In genomic region chr17:81863833-81864768, GRCh38 we compare ENCODE assay signal across 13 cellular contexts. TPM values are rescaled to one million over a fixed set of nuclear protein-coding genes. Genes with fewer than 3 reads are reported as not detected.
DNase-seq lines count a peak whose midpoint lies in the region; ATAC-seq, FAIRE-seq and TF ChIP-seq lines count a peak whose summit lies in the region.
"Had no signal": no experiment of that assay in that cellular context is flagged by ENCODE, and none has a peak within 500 bp of the region (broad histone marks: within the 10 kb centered on the region; RNA-seq: fewer than 3 reads in every experiment).

No MANE protein-coding gene starts in this region.

- peak overlapping the region; percentile 34 for H3K27ac Mint-ChIP-seq in activated T-helper 1 cell treated with anti-CD3 and anti-CD28 coated beads, Interleukin-12 subunit alpha, Interleukin-12 subunit beta, Interleukin-2, Interleukin-4 antibody, amounts not matched to agents 30 ng/mL and 10 ng/mL and 1 ng/mL, durations not matched to agents 14 hours and 24 hours and 36 hours

- H3K14ac ChIP-seq in mesenchymal stem cell (ENCODE audit: low read length in 2 of 2) = no peak overlapping the region

- H4K91ac ChIP-seq in mesenchymal stem cell (ENCODE audit: low read length) = no peak overlapping the region

- no peak overlapping the region for H2BK5ac ChIP-seq in mesenchymal stem cell (ENCODE audit: low read depth, low read length, poor library complexity, severe bottlenecking)

- no peak overlapping the region for H4K8ac ChIP-seq in mesenchymal stem cell (ENCODE audit: low read length)

- H3K9ac ChIP-seq in GM23248 = peak overlapping the region; percentile 11; the same call in 1 of the 2 replicates
- peak overlapping the region; percentile 32 for H3K9ac ChIP-seq in mesenchymal stem cell (ENCODE audit: low read length)

- H2BK15ac ChIP-seq in mesenchymal stem cell (ENCODE audit: low read depth, poor library complexity, severe bottlenecking) = peak overlapping the region; percentile 52

- TF ChIP-seq CTCF in uterus (IDR thresholded peaks at IDR 0.05) = no peak

- H3K27me3 Mint-ChIP-seq in activated T-helper 1 cell treated with anti-CD3 and anti-CD28 coated beads, Interleukin-12 subunit alpha, Interleukin-12 subunit beta, Interleukin-2, Interleukin-4 antibody, amounts not matched to agents 30 ng/mL and 10 ng/mL and 1 ng/mL, durations not matched to agents 14 hours and 24 hours and 36 hours (ENCODE audit: insufficient read depth) = peaks cover 3% of the 10 kb centered on the region

- H3K79me1 ChIP-seq in mesenchymal stem cell (replicated peaks; ENCODE audit: low read length, poor library complexity, severe bottlenecking) = peaks cover 10% of the 10 kb centered on the region

- H3K4me2 ChIP-seq in GM23248 (ENCODE audit: unreplicated experiment) (no peak overlapping the region), mesenchymal stem cell (ENCODE audit: low read length, poor library complexity, severe bottlenecking) (no peak overlapping the region)

- H3K4me3 Mint-ChIP-seq in activated T-helper 1 cell treated with anti-CD3 and anti-CD28 coated beads, Interleukin-12 subunit alpha, Interleukin-12 subunit beta, Interleukin-2, Interleukin-4 antibody, amounts not matched to agents 30 ng/mL and 10 ng/mL and 1 ng/mL, durations not matched to agents 14 hours and 24 hours and 36 hours = peak overlapping the region; percentile 89

- H4K20me1 ChIP-seq in GM23248 (ENCODE audit: insufficient read depth) = no peaks in the 10 kb centered on the region

- H3K4me1 ChIP-seq in ACC112 (ENCODE audit: control insufficient read depth, insufficient read depth, low read length, unreplicated experiment) (peaks cover 33% of the 10 kb centered on the region), GM23248 (ENCODE audit: insufficient read depth) (peaks cover 21% of the 10 kb centered on the region), mesenchymal stem cell (ENCODE audit: control insufficient read depth, insufficient read depth, low read depth, low read length) (peaks cover 56% of the 10 kb centered on the region), uterus (peaks cover 7 to 23% of the 10 kb centered on the region in 2 donors)

- FAIRE-seq in GM19239 (lab: Jason Lieb, UNC) = no peak

- H2AFZ ChIP-seq in ACC112 (ENCODE audit: low read length, unreplicated experiment) (no peak overlapping the region), GM23248 (no peak overlapping the region), mesenchymal stem cell (ENCODE audit: low read depth, low read length) (no peak overlapping the region)

- H3K18ac ChIP-seq in mesenchymal stem cell (ENCODE audit: low read depth in 1 of 2, low read length in 2 of 2) = no peak overlapping the region

- no peak for ATAC-seq in HG02885 (IDR thresholded peaks at IDR 0.05; ENCODE audit: poor library complexity, unreplicated experiment)

- H3K27ac ChIP-seq in ACC112 (ENCODE audit: low read depth, low read length) (peak overlapping the region; percentile 48; the same call in 1 of the 2 replicates), GM23248 (peak overlapping the region; percentile 96), mesenchymal stem cell (ENCODE audit: low read length, poor library complexity, severe bottlenecking) (no peak overlapping the region), uterus (no peak overlapping the region)

- no peak overlapping the region for H2BK120ac ChIP-seq in mesenchymal stem cell (ENCODE audit: low read depth, low read length)

- no peak for TF ChIP-seq POLR2A in uterus (IDR thresholded peaks at IDR 0.05)

- peaks cover 23% of the 10 kb centered on the region for H3K4me1 Mint-ChIP-seq in activated T-helper 1 cell treated with anti-CD3 and anti-CD28 coated beads, Interleukin-12 subunit alpha, Interleukin-12 subunit beta, Interleukin-2, Interleukin-4 antibody, amounts not matched to agents 30 ng/mL and 10 ng/mL and 1 ng/mL, durations not matched to agents 14 hours and 24 hours and 36 hours (ENCODE audit: low read depth)

- H3K36me3 ChIP-seq in ACC112 (ENCODE audit: insufficient read depth, low read length) (no peaks in the 10 kb centered on the region; the same call in 1 of the 2 replicates), GM23248 (ENCODE audit: low read depth) (no peaks in the 10 kb centered on the region; the same call in 1 of the 2 replicates), mesenchymal stem cell (ENCODE audit: control insufficient read depth in 1 of 2, insufficient read depth in 2 of 2, low read depth in 1 of 2, low read length in 2 of 2) (peaks cover 36 to 56% of the 10 kb centered on the region in 2 experiments), uterus (no peaks in the 10 kb centered on the region)

- no peak overlapping the region for H3K4ac ChIP-seq in mesenchymal stem cell (ENCODE audit: low read depth in 1 of 2, low read length in 2 of 2)

- no peaks in the 10 kb centered on the region for H3K9me3 Mint-ChIP-seq in activated T-helper 1 cell treated with anti-CD3 and anti-CD28 coated beads, Interleukin-12 subunit alpha, Interleukin-12 subunit beta, Interleukin-2, Interleukin-4 antibody, amounts not matched to agents 30 ng/mL and 10 ng/mL and 1 ng/mL, durations not matched to agents 14 hours and 24 hours and 36 hours

- no peak overlapping the region for H2BK12ac ChIP-seq in mesenchymal stem cell (ENCODE audit: low read length in 2 of 2)

- no peaks in the 10 kb centered on the region for H3K27me3 ChIP-seq in ACC112 (ENCODE audit: insufficient read depth, low read length)
- H3K27me3 ChIP-seq in GM23248 (replicated peaks; ENCODE audit: insufficient read depth) = no peaks in the 10 kb centered on the region
- H3K27me3 ChIP-seq in mesenchymal stem cell (ENCODE audit: control insufficient read depth in 1 of 2, insufficient read depth in 1 of 2, low read length in 2 of 2) = no peaks in the 10 kb centered on the region
- no peaks in the 10 kb centered on the region for H3K27me3 ChIP-seq in uterus

- H3K9me3 ChIP-seq in GM23248 (ENCODE audit: low read depth) (no peaks in the 10 kb centered on the region), mesenchymal stem cell (ENCODE audit: control insufficient read depth, low read length) (no peaks in the 10 kb centered on the region), uterus (no peaks in the 10 kb centered on the region)

- no peak overlapping the region for H3K4me3 ChIP-seq in ACC112 (ENCODE audit: low read depth, low read length)
- H3K4me3 ChIP-seq in GM23248 = no peak overlapping the region
- H3K4me3 ChIP-seq in mesenchymal stem cell (ENCODE audit: insufficient read depth in 1 of 2, low read depth in 1 of 2, low read length in 2 of 2) = no peak overlapping the region
- no peak overlapping the region for H3K4me3 ChIP-seq in uterus

- peaks cover 22% of the 10 kb centered on the region for H3K36me3 Mint-ChIP-seq in activated T-helper 1 cell treated with anti-CD3 and anti-CD28 coated beads, Interleukin-12 subunit alpha, Interleukin-12 subunit beta, Interleukin-2, Interleukin-4 antibody, amounts not matched to agents 30 ng/mL and 10 ng/mL and 1 ng/mL, durations not matched to agents 14 hours and 24 hours and 36 hours (ENCODE audit: low read depth)

- intact Hi-C loops in activated T-helper 1 cell treated with anti-CD3 and anti-CD28 coated beads, Interleukin-12 subunit alpha, Interleukin-12 subunit beta, Interleukin-2, Interleukin-4 antibody, amounts not matched to agents 30 ng/mL and 10 ng/mL and 1 ng/mL, durations not matched to agents 14 hours and 24 hours and 36 hours (cut with micrococcal nuclease) = loop anchor here (10.0 kb wide), 2 partner anchors 309 to 431 kb away; partner anchors contain the start of gene FAAP100
- intact Hi-C loops in uterus (cut with DNase I; ENCODE audit: low total_unique reads) = no loop called here

- H3K79me2 ChIP-seq in ACC112 (ENCODE audit: control insufficient read depth, insufficient read depth, low read length, unreplicated experiment) (peaks cover 43% of the 10 kb centered on the region), GM23248 (ENCODE audit: insufficient read depth) (peaks cover 64% of the 10 kb centered on the region)

- H3F3A ChIP-seq in GM23248 (ENCODE audit: insufficient read depth) = peaks cover 45% of the 10 kb centered on the region

- no peaks in the 10 kb centered on the region for H3K9me2 ChIP-seq in GM23248 (ENCODE audit: insufficient read depth)

- H2AK5ac ChIP-seq in mesenchymal stem cell (ENCODE audit: low read length, severe bottlenecking) = no peak overlapping the region

- WGBS in GM23248 (ENCODE audit: low coverage in 1 of 2, low lambda C conversion rate in 2 of 2, missing lambda C conversion rate in 2 of 2), 2 experiments = 84% methylated on average over 9 of the region's 9 CpGs
- WGBS in mesenchymal stem cell = 96% methylated on average over 9 of the region's 9 CpGs

- DNase-seq in GM23248 (peak; percentile 39), mesenchymal stem cell (no peak), uterus (no peak), GM19239 (ENCODE audit: insufficient read length, low spot score) (no peak)
- DNase-seq in activated T-helper 1 cell treated with anti-CD3 and anti-CD28 coated beads, Interleukin-12 subunit alpha, Interleukin-12 subunit beta, Interleukin-2, Interleukin-4 antibody, amounts not matched to agents 30 ng/mL and 10 ng/mL and 1 ng/mL, durations not matched to agents 14 hours and 24 hours and 36 hours (ENCODE audit: low spot score) = no peak
- no peak for DNase-seq in effector CD4-positive, alpha-beta T cell
- DNase-seq: amygdala; COR-L47; midbrain; stimulated activated CD4-positive, alpha-beta T cell treated with anti-CD3 and anti-CD28 coated beads, Interleukin-1b, Interleukin-23, amount 100 ng/mL, for 48 hours had no signal

- in situ Hi-C loops in GM23248 (cut with MboI) = no loop called here

- peak overlapping the region in 1 of 2 experiments; percentile 47 for H3K23ac ChIP-seq in mesenchymal stem cell (ENCODE audit: low read length in 2 of 2)

RNA-seq across cellular contexts. Expression of gene P4HB, which starts 3.8 kb away (rescaled TPM):
- 3,203 and 4,003 TPM in 2 replicates for total RNA-seq in GM23248 (2014; rRNA removed; shearing (Covaris generic))
- polyA plus RNA-seq in GM23248 (2016; fragmentation: Nextera tagmentation; extraction: Ambion mirVana) = 1,651 and 1,674 TPM in 2 replicates
- total RNA-seq in activated T-helper 1 cell treated with anti-CD3 and anti-CD28 coated beads, Interleukin-12 subunit alpha, Interleukin-12 subunit beta, Interleukin-2, Interleukin-4 antibody, amounts not matched to agents 30 ng/mL and 10 ng/mL and 1 ng/mL, durations not matched to agents 14 hours and 24 hours and 36 hours = 477 and 487 TPM in 2 replicates
- polyA plus RNA-seq in mesenchymal stem cell (2013, experiment 1 of 2) = 1,896 TPM
- 1,944 TPM for polyA plus RNA-seq in mesenchymal stem cell (2013, experiment 2 of 2)
- total RNA-seq in uterus = 100 to 1,000 TPM; 199 to 504 (median 304) TPM

RNA-seq across cellular contexts. Expression of gene ARHGDIA, which starts 7.0 kb away (rescaled TPM):
- total RNA-seq in GM23248 (2014; rRNA removed; shearing (Covaris generic)) = 193 and 208 TPM in 2 replicates
- 310 and 313 TPM in 2 replicates for polyA plus RNA-seq in GM23248 (2016; fragmentation: Nextera tagmentation; extraction: Ambion mirVana)
- total RNA-seq in activated T-helper 1 cell treated with anti-CD3 and anti-CD28 coated beads, Interleukin-12 subunit alpha, Interleukin-12 subunit beta, Interleukin-2, Interleukin-4 antibody, amounts not matched to agents 30 ng/mL and 10 ng/mL and 1 ng/mL, durations not matched to agents 14 hours and 24 hours and 36 hours = 701 and 705 TPM in 2 replicates
- 494 TPM for polyA plus RNA-seq in mesenchymal stem cell (2013, experiment 1 of 2)
- polyA plus RNA-seq in mesenchymal stem cell (2013, experiment 2 of 2) = 496 TPM
- 100 to 1,000 TPM in 1 of 4 donors, 10 to 100 TPM in 3; 31.2 to 350 (median 55.1) TPM for total RNA-seq in uterus

RNA-seq across cellular contexts. Expression of gene ALYREF, which starts 27.3 kb away (rescaled TPM):
- 80.6 and 100 TPM in 2 replicates for total RNA-seq in GM23248 (2014; rRNA removed; shearing (Covaris generic))
- 6.9 and 8.6 TPM in 2 replicates for polyA plus RNA-seq in GM23248 (2016; fragmentation: Nextera tagmentation; extraction: Ambion mirVana)
- total RNA-seq in activated T-helper 1 cell treated with anti-CD3 and anti-CD28 coated beads, Interleukin-12 subunit alpha, Interleukin-12 subunit beta, Interleukin-2, Interleukin-4 antibody, amounts not matched to agents 30 ng/mL and 10 ng/mL and 1 ng/mL, durations not matched to agents 14 hours and 24 hours and 36 hours = 241 and 249 TPM in 2 replicates
- 44.0 TPM for polyA plus RNA-seq in mesenchymal stem cell (2013, experiment 1 of 2)
- polyA plus RNA-seq in mesenchymal stem cell (2013, experiment 2 of 2) = 42.6 TPM
- total RNA-seq in uterus = 10 to 100 TPM in 3 of 4 donors, 1 to 10 TPM in 1; 3.2 to 82.1 (median 34.5) TPM

RNA-seq across cellular contexts. Expression of gene ANAPC11, which starts 27.4 kb away (rescaled TPM):
- 175 and 179 TPM in 2 replicates for total RNA-seq in GM23248 (2014; rRNA removed; shearing (Covaris generic))
- 428 and 436 TPM in 2 replicates for polyA plus RNA-seq in GM23248 (2016; fragmentation: Nextera tagmentation; extraction: Ambion mirVana)
- 123 and 124 TPM in 2 replicates for total RNA-seq in activated T-helper 1 cell treated with anti-CD3 and anti-CD28 coated beads, Interleukin-12 subunit alpha, Interleukin-12 subunit beta, Interleukin-2, Interleukin-4 antibody, amounts not matched to agents 30 ng/mL and 10 ng/mL and 1 ng/mL, durations not matched to agents 14 hours and 24 hours and 36 hours
- 263 TPM for polyA plus RNA-seq in mesenchymal stem cell (2013, experiment 1 of 2)
- 272 TPM for polyA plus RNA-seq in mesenchymal stem cell (2013, experiment 2 of 2)
- 10 to 100 TPM; 45.9 to 72.6 (median 61.5) TPM for total RNA-seq in uterus

RNA-seq across cellular contexts. Expression of gene PPP1R27, which starts 29.3 kb away (rescaled TPM):
- total RNA-seq in GM23248 (2014; rRNA removed; shearing (Covaris generic)) = not detected in 2 replicates
- 0.37 TPM in 1 of 2 replicates, not detected in the other for polyA plus RNA-seq in GM23248 (2016; fragmentation: Nextera tagmentation; extraction: Ambion mirVana)
- not detected in 2 replicates for total RNA-seq in activated T-helper 1 cell treated with anti-CD3 and anti-CD28 coated beads, Interleukin-12 subunit alpha, Interleukin-12 subunit beta, Interleukin-2, Interleukin-4 antibody, amounts not matched to agents 30 ng/mL and 10 ng/mL and 1 ng/mL, durations not matched to agents 14 hours and 24 hours and 36 hours
- 0.11 TPM for polyA plus RNA-seq in mesenchymal stem cell (2013, experiment 1 of 2)
- polyA plus RNA-seq in mesenchymal stem cell (2013, experiment 2 of 2) = 0.12 TPM
- 1 to 10 TPM in 1 of 4 donors, not detected in 3; 1.6 TPM for total RNA-seq in uterus
- total RNA-seq: ureter had no signal

Comparison
In these comparisons a context has a peak if more than half of its experiments do, and no peak if none do; other contexts are left out.
1. H3K27ac ChIP-seq: peak in ACC112 (single experiment) and GM23248 (single experiment); none in mesenchymal stem cell (single experiment) and uterus (0 of 2).